In genomic region chr1:94228640-94229375, GRCh38 we compare ENCODE assay signal across 20 cellular contexts. TPM values are rescaled to one million over a fixed set of nuclear protein-coding genes. Genes with fewer than 3 reads are reported as not detected.
DNase-seq lines count a peak whose midpoint lies in the region; ATAC-seq, FAIRE-seq and TF ChIP-seq lines count a peak whose summit lies in the region.
"Had no signal": no experiment of that assay in that cellular context is flagged by ENCODE, and none has a peak within 500 bp of the region (broad histone marks: within the 10 kb centered on the region; RNA-seq: fewer than 3 reads in every experiment).

No MANE protein-coding gene starts in this region.

- peak overlapping the region; percentile 14; the same call in 1 of the 2 replicates for H3K9ac ChIP-seq in GM23248

- peak; percentile 59 for DNase-seq in GM23248
- DNase-seq in fibroblast of villous mesenchyme (ENCODE audit: low read depth) = peak; percentile 43
- no peak for DNase-seq in pancreas
- DNase-seq in islet precursor cell = no peak
- DNase-seq: activated CD4-positive, alpha-beta T cell treated with anti-CD3 and anti-CD28 coated beads, Interleukin-2, amount 50 U/mL, for 4 hours; activated gamma-delta T cell; amygdala; central memory CD4-positive, alpha-beta T cell; lower lobe of right lung; NCI-H2029; NCI-H345; T-helper 17 cell had no signal

- TF ChIP-seq CTCF in fibroblast of villous mesenchyme (IDR thresholded peaks at IDR 0.05; ENCODE audit: insufficient read depth, low read depth, low read length) = no peak
- TF ChIP-seq CTCF in pancreas (IDR thresholded peaks at IDR 0.05) = no peak

- peaks cover 63% of the 10 kb centered on the region for H3F3A ChIP-seq in GM23248 (ENCODE audit: insufficient read depth)

- no peaks in the 10 kb centered on the region for H3K9me2 ChIP-seq in GM23248 (ENCODE audit: insufficient read depth)

- FAIRE-seq in TTC549 (lab: Jason Lieb, UNC) = peak; percentile 3
- peak; percentile 72 for FAIRE-seq in pancreas (lab: Jason Lieb, UNC)

- H3K27me3 ChIP-seq in GM23248 (replicated peaks; ENCODE audit: insufficient read depth) (no peaks in the 10 kb centered on the region), pancreas (peaks cover 0 to 4% (median 0%) of the 10 kb centered on the region in 4 donors)
- H3K27me3 ChIP-seq: esophagus muscularis mucosa had no signal

- H3K4me3 ChIP-seq in GM23248 = peak overlapping the region; percentile 21
- no peak overlapping the region for H3K4me3 ChIP-seq in fibroblast of villous mesenchyme (ENCODE audit: low read depth, low read length)
- no peak overlapping the region for H3K4me3 ChIP-seq in pancreas
- H3K4me3 ChIP-seq: esophagus muscularis mucosa, lower lobe of right lung, thoracic aorta had no signal

- intact Hi-C loops in pancreas (cut with DNase I) = no loop called here

- ATAC-seq in pancreas = no peak
- no peak for ATAC-seq in HG03520 (IDR thresholded peaks at IDR 0.05; ENCODE audit: unreplicated experiment)
- no peak for ATAC-seq in HG03280 (IDR thresholded peaks at IDR 0.05; ENCODE audit: unreplicated experiment)
- ATAC-seq in HG03354 (IDR thresholded peaks at IDR 0.05; ENCODE audit: poor library complexity, severe bottlenecking, unreplicated experiment) = no peak
- ATAC-seq: lower lobe of right lung; stimulated activated effector memory CD8-positive, alpha-beta T cell treated with anti-CD3 and anti-CD28 coated beads, Interleukin-12 subunit alpha, Interleukin-12 subunit beta, amount 100 ng/mL, for 72 hours; T-helper 17 cell had no signal

- H3K27ac ChIP-seq in GM23248 (peak overlapping the region; percentile 7; the same call in 1 of the 2 replicates), pancreas (no peak overlapping the region)
- H3K27ac ChIP-seq: lower lobe of right lung, neutrophil, thoracic aorta had no signal

- peaks cover 89% of the 10 kb centered on the region for H3K4me1 ChIP-seq in GM23248 (ENCODE audit: insufficient read depth)
- H3K4me1 ChIP-seq in pancreas = peaks cover 3 to 26% (median 8%) of the 10 kb centered on the region in 3 donors

- H3K9me3 ChIP-seq in GM23248 (ENCODE audit: low read depth) (no peaks in the 10 kb centered on the region), pancreas (no peaks in the 10 kb centered on the region)
- H3K9me3 ChIP-seq: esophagus muscularis mucosa, lower lobe of right lung, neutrophil, thoracic aorta had no signal

- WGBS in GM23248 (ENCODE audit: low coverage in 1 of 2, low lambda C conversion rate in 2 of 2, missing lambda C conversion rate in 2 of 2), 2 experiments = 64 to 67% methylated on average over 4 of the region's 4 CpGs
- 67 to 68% methylated on average over 4 of the region's 4 CpGs for WGBS in pancreas, 2 donors

- peak overlapping the region; percentile 97 for H3K4me2 ChIP-seq in GM23248 (ENCODE audit: unreplicated experiment)

- peaks cover 25% of the 10 kb centered on the region; the same call in 1 of the 2 replicates for H3K36me3 ChIP-seq in GM23248 (ENCODE audit: low read depth)
- no peaks in the 10 kb centered on the region for H3K36me3 ChIP-seq in pancreas
- H3K36me3 ChIP-seq: esophagus muscularis mucosa, lower lobe of right lung, neutrophil, thoracic aorta had no signal

- H3K79me2 ChIP-seq in GM23248 (ENCODE audit: insufficient read depth) = peaks cover 100% of the 10 kb centered on the region

- peaks cover 11% of the 10 kb centered on the region; the same call in 1 of the 2 replicates for H4K20me1 ChIP-seq in GM23248 (ENCODE audit: insufficient read depth)

- in situ Hi-C loops in GM23248 (cut with MboI) = no loop called here

- no peak overlapping the region for H2AFZ ChIP-seq in GM23248

RNA-seq across cellular contexts. Expression of gene ARHGAP29, which starts 8.6 kb away (rescaled TPM):
- 114 and 120 TPM in 2 replicates for total RNA-seq in GM23248 (2014; rRNA removed; shearing (Covaris generic))
- 145 and 152 TPM in 2 replicates for polyA plus RNA-seq in GM23248 (2016; fragmentation: Nextera tagmentation; extraction: Ambion mirVana)
- 50.3 and 85.1 TPM in 2 replicates for total RNA-seq in fibroblast of villous mesenchyme
- total RNA-seq in pancreas = 10 to 100 TPM in 2 of 6 donors, 1 to 10 TPM in 4; 7.5 to 15.8 (median 9.7) TPM
- 1 to 10 TPM; 5.1 to 10.0 TPM for polyA plus RNA-seq in pancreas

Comparison
In these comparisons a context has a peak if more than half of its experiments do, and no peak if none do; other contexts are left out.
1. DNase-seq: peak in GM23248 (single experiment) and fibroblast of villous mesenchyme (single experiment); none in pancreas (0 of 6) and islet precursor cell (single experiment).